In the genomic region with DNA sequence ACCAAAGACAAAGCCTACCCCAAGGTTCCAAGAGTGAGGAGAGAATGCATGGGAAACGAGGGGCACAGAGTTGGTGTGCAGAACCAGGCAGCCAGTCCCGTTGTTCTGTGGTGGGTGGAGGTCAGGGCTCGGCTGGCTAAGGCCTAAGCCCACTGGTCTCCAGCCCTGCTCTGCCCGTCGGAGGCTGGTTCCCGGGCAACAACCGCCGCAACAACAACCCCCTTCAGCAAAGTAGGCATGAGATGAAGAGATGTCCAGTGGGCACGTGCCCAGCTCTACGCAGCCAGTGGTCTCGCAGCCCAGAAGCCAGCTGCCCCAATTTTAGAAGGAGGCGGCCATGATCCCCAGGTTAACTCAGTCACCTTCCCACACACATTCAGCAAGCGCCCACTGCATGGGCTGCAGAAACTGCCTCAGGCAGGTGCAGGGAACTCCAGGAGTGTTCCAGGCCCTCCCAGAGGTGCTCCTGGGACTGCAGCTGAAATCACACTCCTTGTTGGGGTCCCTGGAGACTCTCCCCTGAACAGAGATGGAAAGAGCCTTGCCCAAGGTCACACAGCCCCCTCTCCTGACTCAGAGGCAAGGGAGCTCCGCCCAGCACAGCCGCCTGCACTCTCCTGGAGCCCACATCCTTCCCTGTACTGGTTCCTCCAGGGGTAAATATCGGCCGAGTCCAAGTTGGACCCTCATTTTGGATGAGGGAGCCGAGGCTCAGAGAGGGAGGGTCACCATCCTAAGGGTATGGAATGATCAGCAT, we compare ENCODE assay signal across 15 cellular contexts. TPM values are rescaled to one million over a fixed set of nuclear protein-coding genes. Genes with fewer than 3 reads are reported as not detected.
DNase-seq lines count a peak whose midpoint lies in the region; ATAC-seq and TF ChIP-seq lines count a peak whose summit lies in the region.
"Had no signal": no experiment of that assay in that cellular context is flagged by ENCODE, and none has a peak within 500 bp of the region (broad histone marks: within the 10 kb centered on the region; RNA-seq: fewer than 3 reads in every experiment).

No MANE protein-coding gene starts in this region.

- no peak overlapping the region for H3K4me3 ChIP-seq in left ventricle myocardium inferior
- H3K4me3 ChIP-seq: BLaER1, HAP-1 had no signal

- TF ChIP-seq CTCF in left ventricle myocardium inferior (IDR thresholded peaks at IDR 0.05; ENCODE audit: borderline replicate concordance) (no peak), mesothelial cell of epicardium (IDR thresholded peaks at IDR 0.05; ENCODE audit: unreplicated experiment) (no peak)

- H3K27me3 Mint-ChIP-seq in mesothelial cell of epicardium (ENCODE audit: low read depth) = no peaks in the 10 kb centered on the region
- H3K27me3 Mint-ChIP-seq in stimulated activated naive B cell treated with anti-CD40 and anti-IgM and Interleukin-4, amounts not matched to agents 10 μg/mL and 1 μg/mL and 100 μg/mL, for 72 hours = peaks cover under 1 to 7% of the 10 kb centered on the region in 2 donors
- no peaks in the 10 kb centered on the region for H3K27me3 Mint-ChIP-seq in activated naive CD8-positive, alpha-beta T cell treated with anti-CD3 and anti-CD28 coated beads for 36 hours

- no peaks in the 10 kb centered on the region for H3K9me3 ChIP-seq in left ventricle myocardium inferior (replicated peaks)
- H3K9me3 ChIP-seq: BLaER1, Caco-2, HAP-1 had no signal

- no peak for ATAC-seq in Right ventricle myocardium inferior
- ATAC-seq in esophagus mucosa = peak; percentile 3
- no peak for ATAC-seq in stimulated activated naive B cell treated with anti-CD40 and anti-IgM and Interleukin-4, amounts not matched to agents 10 μg/mL and 1 μg/mL and 100 μg/mL, for 72 hours (replicated peaks)

- H3K36me3 ChIP-seq in left ventricle myocardium inferior = no peaks in the 10 kb centered on the region
- H3K36me3 ChIP-seq: HAP-1 had no signal

- H3K27ac ChIP-seq in left ventricle myocardium inferior (replicated peaks) = no peak overlapping the region
- H3K27ac ChIP-seq: 22Rv1, BLaER1 had no signal

- peaks cover 24% of the 10 kb centered on the region for H3K4me1 Mint-ChIP-seq in mesothelial cell of epicardium
- H3K4me1 Mint-ChIP-seq in stimulated activated naive B cell treated with anti-CD40 and anti-IgM and Interleukin-4, amounts not matched to agents 10 μg/mL and 1 μg/mL and 100 μg/mL, for 72 hours = peaks cover 9 to 13% of the 10 kb centered on the region in 2 donors
- peaks cover 4% of the 10 kb centered on the region for H3K4me1 Mint-ChIP-seq in activated naive CD8-positive, alpha-beta T cell treated with anti-CD3 and anti-CD28 coated beads for 36 hours

- intact Hi-C loops in Right ventricle myocardium inferior (cut with DNase I) (loop anchor here (5.0 kb wide), 2 partner anchors 62 to 348 kb away; a partner anchor contains a TSS), left ventricle myocardium inferior (cut with micrococcal nuclease) (loop anchor here (5.0 to 10.0 kb wide), 2 partner anchors 158 to 351 kb away; a partner anchor contains a TSS)

- no peaks in the 10 kb centered on the region for H3K36me3 Mint-ChIP-seq in mesothelial cell of epicardium
- H3K36me3 Mint-ChIP-seq in stimulated activated naive B cell treated with anti-CD40 and anti-IgM and Interleukin-4, amounts not matched to agents 10 μg/mL and 1 μg/mL and 100 μg/mL, for 72 hours = peaks cover 8 to 14% of the 10 kb centered on the region in 2 donors
- no peaks in the 10 kb centered on the region for H3K36me3 Mint-ChIP-seq in activated naive CD8-positive, alpha-beta T cell treated with anti-CD3 and anti-CD28 coated beads for 36 hours

- peaks cover 36% of the 10 kb centered on the region for H3K4me1 ChIP-seq in left ventricle myocardium inferior

- H3K4me3 Mint-ChIP-seq in mesothelial cell of epicardium = no peak overlapping the region
- no peak overlapping the region for H3K4me3 Mint-ChIP-seq in stimulated activated naive B cell treated with anti-CD40 and anti-IgM and Interleukin-4, amounts not matched to agents 10 μg/mL and 1 μg/mL and 100 μg/mL, for 72 hours
- H3K4me3 Mint-ChIP-seq in activated naive CD8-positive, alpha-beta T cell treated with anti-CD3 and anti-CD28 coated beads for 36 hours = no peak overlapping the region
- H3K4me3 Mint-ChIP-seq: CD8-positive, alpha-beta memory T cell had no signal

- DNase-seq in Right ventricle myocardium inferior (ENCODE audit: missing footprints) (peak; percentile 35), left ventricle myocardium inferior (no peak), mesothelial cell of epicardium (ENCODE audit: low spot score in 2 of 2, unreplicated experiment in 2 of 2) (no peak), GM19238 (ENCODE audit: insufficient read length, low spot score) (no peak), cerebellar cortex (ENCODE audit: low spot score) (no peak)
- no peak for DNase-seq in stimulated activated naive B cell treated with anti-CD40 and anti-IgM and Interleukin-4, amounts not matched to agents 10 μg/mL and 1 μg/mL and 100 μg/mL, for 72 hours
- DNase-seq in activated naive CD8-positive, alpha-beta T cell treated with anti-CD3 and anti-CD28 coated beads for 36 hours = no peak
- DNase-seq: Caco-2; CD8-positive, alpha-beta memory T cell; DMS53; GOT3 had no signal

- H3K27ac Mint-ChIP-seq in mesothelial cell of epicardium = peak overlapping the region; percentile 66
- peak overlapping the region; percentile 42 for H3K27ac Mint-ChIP-seq in stimulated activated naive B cell treated with anti-CD40 and anti-IgM and Interleukin-4, amounts not matched to agents 10 μg/mL and 1 μg/mL and 100 μg/mL, for 72 hours
- no peak overlapping the region for H3K27ac Mint-ChIP-seq in activated naive CD8-positive, alpha-beta T cell treated with anti-CD3 and anti-CD28 coated beads for 36 hours

- no peaks in the 10 kb centered on the region for H3K9me3 Mint-ChIP-seq in mesothelial cell of epicardium
- no peaks in the 10 kb centered on the region for H3K9me3 Mint-ChIP-seq in stimulated activated naive B cell treated with anti-CD40 and anti-IgM and Interleukin-4, amounts not matched to agents 10 μg/mL and 1 μg/mL and 100 μg/mL, for 72 hours
- H3K9me3 Mint-ChIP-seq in activated naive CD8-positive, alpha-beta T cell treated with anti-CD3 and anti-CD28 coated beads for 36 hours = no peaks in the 10 kb centered on the region
- H3K9me3 Mint-ChIP-seq: CD8-positive, alpha-beta memory T cell had no signal

- no peaks in the 10 kb centered on the region for H3K27me3 ChIP-seq in left ventricle myocardium inferior (ENCODE audit: low read depth)
- H3K27me3 ChIP-seq: BLaER1 had no signal

RNA-seq across cellular contexts. Expression of a gene that starts 25.4 kb away (rescaled TPM):
- total RNA-seq in Right ventricle myocardium inferior (131 TPM), left ventricle myocardium inferior (119 TPM), esophagus mucosa (1.0 TPM), mesothelial cell of epicardium (25.6 to 27.9 TPM (median 26.2 TPM) in 3 replicates)
- total RNA-seq in activated naive CD8-positive, alpha-beta T cell treated with anti-CD3 and anti-CD28 coated beads for 36 hours = not detected
- total RNA-seq: CD8-positive, alpha-beta memory T cell had no signal

RNA-seq across cellular contexts. Expression of a gene that starts 45.1 kb away (rescaled TPM):
- total RNA-seq in Right ventricle myocardium inferior (11.2 TPM), left ventricle myocardium inferior (13.6 TPM), esophagus mucosa (52.9 TPM), mesothelial cell of epicardium (22.0 to 24.0 TPM (median 23.2 TPM) in 3 replicates)
- 1 to 10 TPM; 7.8 to 8.8 TPM for total RNA-seq in activated naive CD8-positive, alpha-beta T cell treated with anti-CD3 and anti-CD28 coated beads for 36 hours

Comparison
In these comparisons a context has a peak if more than half of its experiments do, and no peak if none do; other contexts are left out.
1. RNA of a gene that starts 25.4 kb away (total RNA-seq): 131 TPM in Right ventricle myocardium inferior (single experiment), 119 TPM in left ventricle myocardium inferior (single experiment) and 25.6 to 27.9 TPM in mesothelial cell of epicardium; 1.0 TPM in esophagus mucosa (single experiment) and not detected in activated naive CD8-positive, alpha-beta T cell treated with anti-CD3 and anti-CD28 coated beads for 36 hours; every median in the first group is over 10 times any median in the second.